In the genomic region with DNA sequence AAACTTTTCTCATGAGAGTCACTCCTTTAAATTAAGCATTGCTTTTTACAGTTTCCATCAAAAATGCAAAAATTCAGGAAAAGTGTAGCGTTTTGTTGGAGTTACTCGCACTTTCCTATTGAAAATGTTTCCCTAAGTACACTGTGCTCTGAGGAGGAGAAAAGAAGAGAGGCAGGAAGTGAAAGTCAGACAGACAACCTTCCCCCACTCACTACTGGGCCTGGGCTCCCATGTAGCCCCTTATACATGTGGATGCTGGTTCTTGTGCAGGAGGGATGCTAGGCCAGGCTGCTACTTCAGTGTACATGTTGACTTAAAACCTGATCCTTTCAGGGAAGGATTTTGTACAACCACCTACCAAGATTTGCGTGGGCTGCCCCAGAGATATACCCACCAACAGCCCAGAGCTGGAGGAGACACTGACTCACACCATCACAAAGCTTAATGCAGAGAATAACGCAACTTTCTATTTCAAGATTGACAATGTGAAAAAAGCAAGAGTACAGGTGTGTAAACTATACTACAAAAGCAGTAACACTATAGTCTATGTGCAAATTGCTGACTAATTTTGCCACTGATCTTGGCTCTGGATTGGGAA, we compare ENCODE assay signal across 1 cellular context.
TF ChIP-seq lines count a peak whose summit lies in the region.

No MANE protein-coding gene starts in this region.

TF ChIP-seq in K562, 482 proteins besides CTCF, POLR2A, EP300 and RAD21:
- no peak for TF ChIP-seq FOS (IDR thresholded peaks at IDR 0.05; ENCODE audit: extremely low read depth, insufficient read length)
- peak; percentile 49; the same call in 1 of the 2 replicates for TF ChIP-seq EGR1 (conservative IDR thresholded peaks at IDR 0.05)
